ENCODE assay signal across 2 cellular contexts in the genomic region with DNA sequence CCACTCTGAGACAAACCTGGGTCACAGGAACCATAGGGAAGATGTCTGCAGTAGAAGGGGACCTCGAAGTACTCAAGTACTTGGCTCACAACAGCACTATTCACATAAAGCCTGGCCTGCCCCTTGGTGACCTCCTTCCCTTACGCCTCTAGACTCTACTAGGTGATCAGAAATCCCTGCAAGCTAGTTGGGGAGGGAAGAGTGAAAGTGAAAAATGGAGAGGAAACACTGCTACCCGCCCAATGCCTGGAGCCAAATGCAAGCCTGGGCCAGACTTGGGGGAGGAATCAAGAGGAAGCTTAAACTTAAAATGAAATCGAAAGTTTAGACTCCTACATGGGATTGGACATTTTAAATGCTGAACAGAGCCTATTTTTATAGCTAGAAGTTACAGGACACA. TPM values are rescaled to one million over a fixed set of nuclear protein-coding genes. Genes with fewer than 3 reads are reported as not detected.
"Had no signal": no experiment of that assay in that cellular context is flagged by ENCODE, and none has a peak within 500 bp of the region (broad histone marks: within the 10 kb centered on the region; RNA-seq: fewer than 3 reads in every experiment).

No MANE protein-coding gene starts in this region.

RNA-seq across cellular contexts. Expression of gene GPRIN2, which starts 40.1 kb away (rescaled TPM):
- total RNA-seq: activated B cell treated with CpG ODN at 0.5 μM for 24 hours, fibroblast of lung had no signal
- polyA plus RNA-seq: fibroblast of lung had no signal
